2 cellular contexts compared by ENCODE assay signal in the genomic region with DNA sequence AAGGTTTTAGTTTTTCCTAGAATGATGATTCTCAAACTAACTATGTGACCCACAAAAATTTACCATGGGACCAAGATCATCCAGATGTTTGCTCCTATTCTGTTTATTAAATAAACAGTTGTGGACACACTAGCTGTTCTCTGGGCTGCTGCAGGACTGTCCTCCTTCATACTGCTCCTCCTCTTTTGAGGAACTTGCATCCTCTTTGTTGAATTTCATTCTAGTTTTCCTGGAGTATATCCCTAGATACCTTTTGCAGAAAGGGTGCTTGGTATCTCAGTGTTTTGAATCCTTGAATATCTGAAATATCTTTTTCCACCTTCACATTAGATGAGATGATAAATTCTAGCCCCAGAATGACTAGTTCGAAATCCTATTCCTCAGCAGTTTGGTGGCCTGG.
TF ChIP-seq lines count a peak whose summit lies in the region.

No MANE protein-coding gene starts in this region.

TF ChIP-seq in HCT116, 20 proteins besides CTCF, POLR2A, EP300 and RAD21:
- TF ChIP-seq POLR2AphosphoS5 (IDR thresholded peaks at IDR 0.05; ENCODE audit: low read depth, low read length) = no peak
- TF ChIP-seq CBX3 (IDR thresholded peaks at IDR 0.05; ENCODE audit: low read depth) = peak; percentile 17; the same call in 1 of the 2 replicates
- TF ChIP-seq EZH2 (IDR thresholded peaks at IDR 0.05) = no peak
- no peak for TF ChIP-seq JUND (IDR thresholded peaks at IDR 0.05)
- TF ChIP-seq EGR1 (IDR thresholded peaks at IDR 0.05; ENCODE audit: low read depth) = no peak
- no peak for TF ChIP-seq YY1 (IDR thresholded peaks at IDR 0.05; ENCODE audit: extremely low read depth, insufficient replicate concordance, low read depth, low read length)

TF ChIP-seq in endothelial cell of umbilical vein, 7 proteins besides CTCF, POLR2A, EP300 and RAD21:
- TF ChIP-seq MYC (IDR thresholded peaks at IDR 0.05; ENCODE audit: low read depth, low read length) (no peak), EZH2 (IDR thresholded peaks at IDR 0.05; ENCODE audit: borderline replicate concordance, low read depth, low read length, severe bottlenecking) (no peak), MAX (IDR thresholded peaks at IDR 0.05; ENCODE audit: insufficient read depth, insufficient read length) (no peak), FOS (IDR thresholded peaks at IDR 0.05; ENCODE audit: borderline replicate concordance, insufficient read depth, low read length) (no peak), JUN (IDR thresholded peaks at IDR 0.05; ENCODE audit: borderline replicate concordance, insufficient read depth, insufficient read length, low read depth) (no peak), POLR2AphosphoS5 (IDR thresholded peaks at IDR 0.05; ENCODE audit: insufficient read depth, low read depth, low read length) (no peak), GATA2 (IDR thresholded peaks at IDR 0.05; ENCODE audit: insufficient read depth, insufficient read length, low read depth, low read length) (no peak)
